Comparison of ENCODE assay signal across 18 cellular contexts in the genomic region with DNA sequence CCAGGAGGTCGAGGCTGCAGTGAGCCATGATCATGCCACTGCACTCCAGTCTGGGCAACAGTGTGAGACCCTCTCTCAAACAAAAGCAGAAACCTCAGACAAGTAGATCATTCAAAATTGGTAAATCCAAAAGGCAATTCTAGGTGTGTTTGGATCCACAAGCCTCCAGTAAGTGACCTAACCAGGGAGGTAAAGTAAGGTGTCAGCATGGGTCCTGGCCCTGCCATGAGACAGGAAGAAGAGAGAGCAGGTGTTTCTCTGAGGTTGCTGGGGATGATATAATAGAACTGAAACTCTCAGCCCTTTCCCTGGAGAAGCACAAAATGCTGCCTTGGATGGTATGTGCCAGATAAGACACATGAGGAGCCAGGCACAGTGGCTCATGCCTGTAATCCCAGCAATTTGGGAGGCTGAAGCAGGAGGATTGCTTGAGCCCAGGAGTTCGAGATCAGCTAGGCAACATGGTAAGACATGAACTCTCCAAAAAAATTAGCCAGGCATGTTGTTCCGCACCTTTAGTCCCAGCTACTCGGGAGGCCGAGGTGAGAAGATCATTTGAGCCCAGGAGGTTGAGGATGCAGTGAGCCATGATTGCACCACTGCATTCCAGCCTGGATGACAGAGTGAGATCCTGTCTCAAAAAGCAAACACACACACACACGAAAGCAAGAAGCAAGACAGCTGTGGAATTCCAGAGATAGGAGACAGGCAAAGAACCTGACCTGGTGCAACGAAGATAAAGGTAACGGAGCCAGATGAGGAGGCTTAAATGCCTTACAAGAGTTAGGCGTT. TPM values are rescaled to one million over a fixed set of nuclear protein-coding genes. Genes with fewer than 3 reads are reported as not detected.
DNase-seq lines count a peak whose midpoint lies in the region; FAIRE-seq and TF ChIP-seq lines count a peak whose summit lies in the region.
"Had no signal": no experiment of that assay in that cellular context is flagged by ENCODE, and none has a peak within 500 bp of the region (broad histone marks: within the 10 kb centered on the region; RNA-seq: fewer than 3 reads in every experiment).

No MANE protein-coding gene starts in this region.

- DNase-seq in EH (ENCODE audit: low read depth) (peak; percentile 25), HuH-7.5 (ENCODE audit: low spot score) (peak; percentile 49), chondrocyte (ENCODE audit: low spot score) (no peak), left kidney (ENCODE audit: low read depth, low spot score) (peak; percentile 60), SK-N-DZ (ENCODE audit: low spot score) (no peak), frontal cortex (ENCODE audit: low spot score in 2 of 2) (no peak), erythroblast (lab: John Stamatoyannopoulos, UW) (no peak), Ammon's horn (ENCODE audit: low spot score) (no peak)
- DNase-seq: CD8-positive, alpha-beta memory T cell; DMS 273 treated with DMSO at 0.1 percent for 48 hours; HCEC 1CT; NCI-H1105 treated with DMSO at 0.1 percent for 48 hours; NCI-H2029; NCI-H2171 treated with DMSO at 0.1 percent for 48 hours; NCI-H524 had no signal

- no peaks in the 10 kb centered on the region for H3K36me3 Mint-ChIP-seq in chondrocyte (ENCODE audit: low read depth)
- H3K36me3 Mint-ChIP-seq: CD8-positive, alpha-beta memory T cell had no signal

- no peak overlapping the region for H3K4me3 Mint-ChIP-seq in chondrocyte (ENCODE audit: unreplicated experiment)
- H3K4me3 Mint-ChIP-seq: CD8-positive, alpha-beta memory T cell had no signal

- TF ChIP-seq CTCF in chondrocyte (IDR thresholded peaks at IDR 0.05), result no peak

- H3K27me3 Mint-ChIP-seq in chondrocyte (ENCODE audit: low read depth), result peaks cover 26% of the 10 kb centered on the region

- peak overlapping the region; percentile 8 for H3K27ac Mint-ChIP-seq in chondrocyte (ENCODE audit: unreplicated experiment)
- H3K27ac Mint-ChIP-seq: CD8-positive, alpha-beta memory T cell had no signal

- no peak for TF ChIP-seq POLR2A in erythroblast (IDR thresholded peaks at IDR 0.05; ENCODE audit: low read length)

- no peaks in the 10 kb centered on the region for H3K9me3 Mint-ChIP-seq in chondrocyte (ENCODE audit: low read depth)
- H3K9me3 Mint-ChIP-seq: CD8-positive, alpha-beta memory T cell had no signal

- no peaks in the 10 kb centered on the region for H3K4me1 Mint-ChIP-seq in chondrocyte (ENCODE audit: low read depth)
- H3K4me1 Mint-ChIP-seq: CD8-positive, alpha-beta memory T cell had no signal

- no peak for FAIRE-seq in frontal cortex (lab: Jason Lieb, UNC)

RNA-seq across cellular contexts. Expression of gene TM4SF5, which starts 6.5 kb away (rescaled TPM):
- not detected in 3 replicates for total RNA-seq in chondrocyte
- polyA plus RNA-seq in SK-N-DZ (2014; cell fraction: cytosol; rRNA removed), result not detected in 2 replicates
- not detected in 2 replicates for polyA plus RNA-seq in SK-N-DZ (2014; cell fraction: nucleus; rRNA removed)
- total RNA-seq in frontal cortex, result not detected
- total RNA-seq: CD8-positive, alpha-beta memory T cell; Daoy; SJSA1 had no signal
- polyA plus RNA-seq: BJ; CD8-positive, alpha-beta memory T cell had no signal

RNA-seq across cellular contexts. Expression of gene VMO1, which starts 8.0 kb away (rescaled TPM):
- total RNA-seq in chondrocyte (0.82 to 2.4 TPM (median 1.2 TPM) in 3 replicates), frontal cortex (1.2 TPM)
- 0.30 TPM in 1 of 2 replicates, not detected in the other for polyA plus RNA-seq in SK-N-DZ (2014; cell fraction: cytosol; rRNA removed)
- polyA plus RNA-seq in SK-N-DZ (2014; cell fraction: nucleus; rRNA removed), result 0.79 TPM in 1 of 2 replicates, not detected in the other
- total RNA-seq: CD8-positive, alpha-beta memory T cell; Daoy; SJSA1 had no signal
- polyA plus RNA-seq: CD8-positive, alpha-beta memory T cell had no signal

RNA-seq across cellular contexts. Expression of gene GLTPD2, which starts 10.6 kb away (rescaled TPM):
- total RNA-seq in chondrocyte, result not detected in 3 replicates
- polyA plus RNA-seq in SK-N-DZ (2014; cell fraction: cytosol; rRNA removed), result not detected in 2 replicates
- polyA plus RNA-seq in SK-N-DZ (2014; cell fraction: nucleus; rRNA removed), result not detected in 2 replicates
- total RNA-seq in frontal cortex, result not detected
- total RNA-seq: CD8-positive, alpha-beta memory T cell; Daoy; SJSA1 had no signal
- polyA plus RNA-seq: BJ; CD8-positive, alpha-beta memory T cell had no signal

RNA-seq across cellular contexts. Expression of gene PSMB6, which starts 17.8 kb away (rescaled TPM):
- total RNA-seq in chondrocyte, result 110 to 146 TPM (median 113 TPM) in 3 replicates
- 339 and 369 TPM in 2 replicates for polyA plus RNA-seq in SK-N-DZ (2014; cell fraction: cytosol; rRNA removed)
- 139 and 215 TPM in 2 replicates for polyA plus RNA-seq in SK-N-DZ (2014; cell fraction: nucleus; rRNA removed)
- 73.4 TPM for total RNA-seq in frontal cortex

Comparison
In these comparisons a context has a peak if more than half of its experiments do, and no peak if none do; other contexts are left out.
1. DNase-seq: peak in EH (single experiment), HuH-7.5 (single experiment) and left kidney (single experiment); none in chondrocyte (single experiment), SK-N-DZ (single experiment), frontal cortex (0 of 2), erythroblast (0 of 2) and Ammon's horn (single experiment).